Comparison of ENCODE assay signal across 8 cellular contexts in genomic region chr16:90019201-90019542, GRCh38. TPM values are rescaled to one million over a fixed set of nuclear protein-coding genes. Genes with fewer than 3 reads are reported as not detected.
DNase-seq lines count a peak whose midpoint lies in the region; ATAC-seq and TF ChIP-seq lines count a peak whose summit lies in the region.

Gene DBNDD1 (minus strand): TSS chr16:90019456. CDS start chr16:90019341, 115 bp downstream.

- H3K4me3 ChIP-seq in kidney epithelial cell (ENCODE audit: low read depth, low read length) (peak within 1 kb of the TSS; percentile 76), subcutaneous abdominal adipose tissue (ENCODE audit: low read depth in 1 of 5, low read length in 5 of 5) (peak within 1 kb of the TSS; percentile 31 to 67 (median 53))

- H3K4me1 ChIP-seq in subcutaneous abdominal adipose tissue (ENCODE audit: control insufficient read depth in 5 of 5, insufficient read depth in 5 of 5, low read length in 5 of 5) = peaks cover 4 to 32% (median 23%) of the 10 kb centered on the region in 5 donors

- ATAC-seq in GM19023 (IDR thresholded peaks at IDR 0.05; ENCODE audit: unreplicated experiment) = no peak

- H3K27me3 ChIP-seq in kidney epithelial cell (ENCODE audit: control insufficient read depth, insufficient read depth, low read length) (no peaks in the 10 kb centered on the region), subcutaneous abdominal adipose tissue (ENCODE audit: control insufficient read depth in 5 of 5, insufficient read depth in 4 of 5, low read length in 5 of 5) (peaks cover 0 to 3% (median 0%) of the 10 kb centered on the region in 5 donors)

- DNase-seq in NCI-H2171 treated with DMSO at 0.1 percent for 48 hours (lab: John Stamatoyannopoulos, UW) = peak; percentile 68
- no peak for DNase-seq in NCI-H2171 (lab: John Stamatoyannopoulos, UW)
- DNase-seq in kidney epithelial cell (ENCODE audit: low read depth) = no peak
- no peak for DNase-seq in cerebellar nuclear complex (lab: John Stamatoyannopoulos, UW)
- no peak for DNase-seq in NCI-H226

- H3K9me3 ChIP-seq in subcutaneous abdominal adipose tissue (ENCODE audit: control insufficient read depth in 5 of 5, low read length in 5 of 5) = no peaks in the 10 kb centered on the region

- TF ChIP-seq CTCF in kidney epithelial cell (IDR thresholded peaks at IDR 0.05; ENCODE audit: insufficient read depth, low read length, poor library complexity, severe bottlenecking) = no peak

- H3K36me3 ChIP-seq in kidney epithelial cell (ENCODE audit: control insufficient read depth, insufficient read depth, low read length) (no peaks in the 10 kb centered on the region), subcutaneous abdominal adipose tissue (ENCODE audit: control insufficient read depth in 5 of 5, insufficient read depth in 5 of 5, low read length in 5 of 5) (no peaks in the 10 kb centered on the region)

- H3K27ac ChIP-seq in angular gyrus (ENCODE audit: low read depth, low read length) (peak within 1 kb of the TSS; percentile 59), subcutaneous abdominal adipose tissue (ENCODE audit: low read depth, low read length) (no peak within 1 kb of the TSS)

- H3K9ac ChIP-seq in subcutaneous abdominal adipose tissue (ENCODE audit: low read length in 5 of 5) = peak within 1 kb of the TSS in 2 of 5 donors; percentile 11 to 63

RNA-seq across cellular contexts. Expression of gene DBNDD1, which starts in this region (rescaled TPM):
- 27.2 and 35.2 TPM in 2 replicates for total RNA-seq in kidney epithelial cell
